Comparison of ENCODE assay signal across 8 cellular contexts in genomic region chr9:26892251-26893029, GRCh38. TPM values are rescaled to one million over a fixed set of nuclear protein-coding genes. Genes with fewer than 3 reads are reported as not detected.
A peak's percentile ranks its signal among the peaks of the same experiment; 100 is the strongest.
DNase-seq lines count a peak whose midpoint lies in the region; TF ChIP-seq lines count a peak whose summit lies in the region.

Gene CAAP1, minus strand, starts transcription at chr9:26892802. Its CDS starts 87 bp downstream, at chr9:26892715.

- DNase-seq in COR-L47 (lab: John Stamatoyannopoulos, UW) = peak; percentile 92
- peak; percentile 92 for DNase-seq in GM20000 (ENCODE audit: low spot score)
- DNase-seq in HT-29 (ENCODE audit: low spot score) = peak; percentile 94
- DNase-seq in NK-92 treated with Interleukin-12 subunit alpha and Interleukin-12 subunit beta, amount 100 ng/mL, for 24 hours (lab: John Stamatoyannopoulos, UW) = peak; percentile 82
- DNase-seq in activated CD8-positive, alpha-beta memory T cell treated with anti-CD3 and anti-CD28 coated beads, Interleukin-2, amount 50 U/mL, for 1 hour (ENCODE audit: extremely low read depth) = peak; percentile 85
- DNase-seq in stimulated activated CD8-positive, alpha-beta memory T cell treated with anti-CD3 and anti-CD28 coated beads, Interleukin-15, amount 100 ng/mL, for 4 hours (ENCODE audit: low read depth in 2 of 2) = peak; percentile 87 to 91

- peak; percentile 40 for TF ChIP-seq CTCF in GM20000 (IDR thresholded peaks at IDR 0.05; ENCODE audit: extremely low read depth, missing control alignments)

- peak within 1 kb of the TSS; percentile 95 for H3K4me3 ChIP-seq in mesodermal cell (ENCODE audit: extremely low read depth, insufficient read depth, low read length, poor library complexity, severe bottlenecking)

- in situ Hi-C loops in endometrial microvascular endothelial cells (cut with HindIII; ENCODE audit: inconsistent ontology term, low pct_unique_long_range_greater_than_20kb, low sequenced_read_pairs) = no loop called here

- 0% methylated on average over 58 to 60 of the region's 70 CpGs for WGBS in mesodermal cell (ENCODE audit: insufficient coverage in 2 of 2), 2 experiments

- peak within 1 kb of the TSS; percentile 97 for H3K27ac ChIP-seq in mesodermal cell (ENCODE audit: low read depth, low read length, severe bottlenecking)

- no peaks in the 10 kb centered on the region for H3K36me3 ChIP-seq in mesodermal cell (ENCODE audit: control insufficient read depth, insufficient read depth, low read length)

- no peaks in the 10 kb centered on the region for H3K4me1 ChIP-seq in mesodermal cell (ENCODE audit: control insufficient read depth, insufficient read depth, low read length, poor library complexity, severe bottlenecking)

- H3K9me3 ChIP-seq in mesodermal cell (ENCODE audit: control insufficient read depth, low read length) = no peaks in the 10 kb centered on the region

RNA-seq across cellular contexts. Expression of gene CAAP1, which starts in this region (rescaled TPM):
- total RNA-seq in HT-29 (2014; rRNA removed; shearing (Covaris generic)) = 19.9 and 28.2 TPM in 2 replicates
- 14.9 TPM for total RNA-seq in endometrial microvascular endothelial cells (ENCODE audit: inconsistent ontology term)
- 17.8 TPM for polyA plus RNA-seq in mesodermal cell (2013, experiment 1 of 2)
- polyA plus RNA-seq in mesodermal cell (2013, experiment 2 of 2) = 17.5 TPM

Comparison
In these comparisons a context has a peak if more than half of its experiments do, and no peak if none do; other contexts are left out.
1. Peak in every context shown above with its lines: DNase-seq, H3K4me3 ChIP-seq and H3K27ac ChIP-seq.